In genomic region chr3:45258317-45258716, GRCh38 we compare ENCODE assay signal across 1 cellular context.
TF ChIP-seq lines count a peak whose summit lies in the region.

No MANE protein-coding gene starts in this region.

TF ChIP-seq in H1, 55 proteins besides CTCF, POLR2A, EP300 and RAD21 (continued from another document):
- TF ChIP-seq CHD7 (IDR thresholded peaks at IDR 0.05; ENCODE audit: insufficient replicate concordance, low read length) (no peak), SIN3A (conservative IDR thresholded peaks at IDR 0.05 in 1 of 2, IDR thresholded peaks at IDR 0.05 in 1 of 2; ENCODE audit: low read depth in 1 of 2, low read length in 2 of 2) (no peak), GTF2F1 (IDR thresholded peaks at IDR 0.05; ENCODE audit: borderline replicate concordance, low read depth, low read length) (no peak), USF2 (IDR thresholded peaks at IDR 0.05; ENCODE audit: low read length) (no peak), EGR1 (IDR thresholded peaks at IDR 0.05; ENCODE audit: borderline replicate concordance, low read depth, low read length) (no peak), RBBP5 (IDR thresholded peaks at IDR 0.05; ENCODE audit: borderline replicate concordance, low read depth, low read length) (no peak), POLR2AphosphoS5 (IDR thresholded peaks at IDR 0.05; ENCODE audit: low read depth, low read length) (no peak), TCF12 (IDR thresholded peaks at IDR 0.05; ENCODE audit: low read depth, low read length) (no peak), ATF2 (IDR thresholded peaks at IDR 0.05; ENCODE audit: low read length) (no peak), KDM1A (IDR thresholded peaks at IDR 0.05; ENCODE audit: borderline replicate concordance, low read length) (no peak), NANOG (IDR thresholded peaks at IDR 0.05; ENCODE audit: insufficient read depth, low read depth, low read length, poor library complexity, severe bottlenecking) (no peak), SP4 (IDR thresholded peaks at IDR 0.05; ENCODE audit: low read length) (no peak), BACH1 (IDR thresholded peaks at IDR 0.05; ENCODE audit: low read length) (no peak), JUND (IDR thresholded peaks at IDR 0.05; ENCODE audit: low read length) (no peak)
TF ChIP-seq in H1: peak in this region for 0.
